1 cellular context compared by ENCODE assay signal in the genomic region with DNA sequence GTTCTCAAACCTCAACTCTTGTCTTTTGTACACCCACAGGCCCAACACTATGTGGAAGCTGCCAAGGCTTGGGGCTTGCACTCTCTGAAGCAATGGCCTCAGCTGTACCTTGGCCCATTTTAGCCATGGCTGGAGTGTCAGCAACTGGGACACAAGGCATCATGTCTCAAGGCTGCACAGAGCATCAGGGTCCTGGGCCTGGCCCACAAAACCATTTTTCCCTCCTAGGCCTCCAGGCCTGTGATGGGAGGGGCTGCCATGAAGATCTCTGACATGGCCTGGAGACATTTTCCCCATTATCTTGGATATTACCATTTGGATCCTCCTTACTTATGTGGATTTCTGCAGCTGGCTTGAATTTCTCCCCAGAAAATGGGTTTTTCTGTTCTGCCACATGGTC. TPM values are rescaled to one million over a fixed set of nuclear protein-coding genes. Genes with fewer than 3 reads are reported as not detected.
"Had no signal": no experiment of that assay in that cellular context is flagged by ENCODE, and none has a peak within 500 bp of the region (broad histone marks: within the 10 kb centered on the region; RNA-seq: fewer than 3 reads in every experiment).

No MANE protein-coding gene starts in this region.

RNA-seq across cellular contexts. Expression of gene MYL3, which starts 39.9 kb away (rescaled TPM):
- total RNA-seq: GM12878 had no signal

RNA-seq across cellular contexts. Expression of gene PTH1R, which starts 54.2 kb away (rescaled TPM):
- total RNA-seq: GM12878 had no signal
- polyA plus RNA-seq: GM12878 had no signal
